ENCODE assay signal across 8 cellular contexts in the genomic region with DNA sequence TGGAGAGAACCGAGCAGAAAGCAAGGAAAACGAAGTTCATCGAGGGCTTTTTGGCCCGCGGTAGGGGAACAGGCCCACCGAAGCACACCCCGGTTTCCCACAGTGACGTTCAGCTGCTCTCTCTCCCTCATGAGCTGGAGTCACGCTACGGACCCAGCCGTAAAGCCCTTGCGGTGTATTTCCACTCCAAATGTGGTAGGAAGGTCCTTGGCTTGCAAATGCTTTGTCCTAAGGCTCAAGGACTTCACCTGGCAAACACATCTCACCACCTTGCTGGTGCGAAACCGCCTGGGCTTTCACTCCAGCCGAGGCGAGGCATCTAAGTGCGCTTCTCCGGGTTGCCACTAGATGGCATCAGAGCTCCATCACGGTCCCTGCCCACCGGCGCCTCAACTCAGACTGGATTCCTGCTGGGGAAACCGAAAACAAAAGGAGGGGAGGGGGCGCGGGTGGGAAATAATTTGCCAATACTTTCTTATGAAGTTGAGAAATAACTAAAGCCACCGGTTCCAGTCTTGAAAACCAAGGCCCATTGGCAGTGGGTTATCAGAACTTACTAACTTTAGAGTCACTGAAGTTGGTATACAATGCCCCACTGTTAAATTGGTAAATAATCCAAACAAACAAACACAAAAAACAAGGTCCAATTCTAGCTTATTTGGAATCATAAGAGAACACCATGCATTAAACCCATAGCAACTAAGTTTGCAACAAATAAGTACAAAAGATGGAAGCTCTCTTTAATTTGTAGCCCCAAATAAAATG. TPM values are rescaled to one million over a fixed set of nuclear protein-coding genes. Genes with fewer than 3 reads are reported as not detected.
DNase-seq lines count a peak whose midpoint lies in the region; ATAC-seq and TF ChIP-seq lines count a peak whose summit lies in the region.

No MANE protein-coding gene starts in this region.

- TF ChIP-seq POLR2A in prostate gland (IDR thresholded peaks at IDR 0.05): no peak

- H3K36me3 ChIP-seq in heart right ventricle (no peaks in the 10 kb centered on the region), prostate gland (no peaks in the 10 kb centered on the region)

- intact Hi-C loops in heart right ventricle (cut with DNase I): loop anchor here in 9 of 10 donors (1.0 to 10.0 kb wide), 16 partner anchors 599 to 1156 kb away; partner anchors contain the start of gene MYLK4 (in 2 of the 9)
- intact Hi-C loops in prostate gland (cut with DNase I): loop anchor here (5.0 kb wide), 2 partner anchors 1101 to 1151 kb away; no protein-coding TSS in a partner anchor

- peak; percentile 86 to 98 (median 94) for TF ChIP-seq CTCF in heart right ventricle (IDR thresholded peaks at IDR 0.05)
- TF ChIP-seq CTCF in prostate gland (IDR thresholded peaks at IDR 0.05): peak; percentile 92 to 94 (median 93)

- no peak overlapping the region for H3K27ac Mint-ChIP-seq in activated naive CD4-positive, alpha-beta T cell treated with anti-CD3 and anti-CD28 coated beads, Interleukin-2, amount 50 U/mL, for 72 hours

- ATAC-seq in activated naive CD4-positive, alpha-beta T cell treated with anti-CD3 and anti-CD28 coated beads, Interleukin-2, amount 50 U/mL, for 72 hours: peak; percentile 74 to 86
- ATAC-seq in heart right ventricle (peak; percentile 73 to 90 (median 82)), HG03469 (IDR thresholded peaks at IDR 0.05; ENCODE audit: unreplicated experiment) (no peak)

- no peaks in the 10 kb centered on the region for H3K36me3 Mint-ChIP-seq in activated naive CD4-positive, alpha-beta T cell treated with anti-CD3 and anti-CD28 coated beads, Interleukin-2, amount 50 U/mL, for 72 hours

- H3K27me3 ChIP-seq in heart right ventricle: peaks cover 4 to 81% (median 52%) of the 10 kb centered on the region in 7 donors
- no peaks in the 10 kb centered on the region for H3K27me3 ChIP-seq in prostate gland (replicated peaks; ENCODE audit: insufficient read depth)

- H3K9me3 Mint-ChIP-seq in activated naive CD4-positive, alpha-beta T cell treated with anti-CD3 and anti-CD28 coated beads, Interleukin-2, amount 50 U/mL, for 72 hours: no peaks in the 10 kb centered on the region

- H3K9me3 ChIP-seq in heart right ventricle (no peaks in the 10 kb centered on the region), prostate gland (no peaks in the 10 kb centered on the region)

- H3K4me1 ChIP-seq in heart right ventricle (peaks cover 0 to 11% (median 7%) of the 10 kb centered on the region in 9 donors), prostate gland (replicated peaks) (no peaks in the 10 kb centered on the region)

- peak overlapping the region in 9 of 10 donors; percentile 7 to 47 (median 33) for H3K4me3 ChIP-seq in heart right ventricle
- no peak overlapping the region for H3K4me3 ChIP-seq in prostate gland

- H3K27ac ChIP-seq in heart right ventricle (no peak overlapping the region), prostate gland (no peak overlapping the region)

- DNase-seq in NCI-H2107 treated with DMSO at 0.1 percent for 48 hours (lab: John Stamatoyannopoulos, UW; ENCODE audit: unreplicated experiment) (peak; percentile 38), NCI-H2107 (lab: John Stamatoyannopoulos, UW) (no peak), HT-29 (ENCODE audit: low spot score) (peak; percentile 79), SK-N-DZ (ENCODE audit: low spot score) (peak; percentile 57), heart right ventricle (peak; percentile 58 to 61), prostate gland (ENCODE audit: low spot score) (peak; percentile 50)
- peak in 1 of 2 donors; percentile 72 for DNase-seq in activated naive CD4-positive, alpha-beta T cell treated with anti-CD3 and anti-CD28 coated beads, Interleukin-2, amount 50 U/mL, for 72 hours (ENCODE audit: low spot score in 2 of 2)

- WGBS in heart right ventricle, 2 donors: 8 to 10% methylated on average over 25 of the region's 25 CpGs
- WGBS in prostate gland: 18% methylated on average over 25 of the region's 25 CpGs

RNA-seq across cellular contexts. Expression of gene FOXC1, which starts 13.4 kb away (rescaled TPM):
- 12.5 and 13.9 TPM in 2 replicates for total RNA-seq in HT-29 (2014; rRNA removed; shearing (Covaris generic))
- 14.2 and 15.1 TPM in 2 replicates for polyA plus RNA-seq in SK-N-DZ (2014; cell fraction: cytosol; rRNA removed)
- 10.1 and 11.9 TPM in 2 replicates for polyA plus RNA-seq in SK-N-DZ (2014; cell fraction: nucleus; rRNA removed)
- under 1 TPM; 0.07 to 0.10 TPM for total RNA-seq in activated naive CD4-positive, alpha-beta T cell treated with anti-CD3 and anti-CD28 coated beads, Interleukin-2, amount 50 U/mL, for 72 hours
- 1 to 10 TPM; 2.8 to 7.4 (median 4.3) TPM for total RNA-seq in heart right ventricle
- 1 to 10 TPM; 3.0 to 3.6 TPM for polyA plus RNA-seq in heart right ventricle
- total RNA-seq in prostate gland: 10 to 100 TPM in 1 of 2 donors, 1 to 10 TPM in 1; 9.2 to 11.2 TPM

Comparison
In these comparisons a context has a peak if more than half of its experiments do, and no peak if none do; other contexts are left out.
1. H3K4me3 ChIP-seq: peak in heart right ventricle (9 of 10); none in prostate gland (0 of 2).